Comparison of ENCODE assay signal across 22 cellular contexts in the genomic region with DNA sequence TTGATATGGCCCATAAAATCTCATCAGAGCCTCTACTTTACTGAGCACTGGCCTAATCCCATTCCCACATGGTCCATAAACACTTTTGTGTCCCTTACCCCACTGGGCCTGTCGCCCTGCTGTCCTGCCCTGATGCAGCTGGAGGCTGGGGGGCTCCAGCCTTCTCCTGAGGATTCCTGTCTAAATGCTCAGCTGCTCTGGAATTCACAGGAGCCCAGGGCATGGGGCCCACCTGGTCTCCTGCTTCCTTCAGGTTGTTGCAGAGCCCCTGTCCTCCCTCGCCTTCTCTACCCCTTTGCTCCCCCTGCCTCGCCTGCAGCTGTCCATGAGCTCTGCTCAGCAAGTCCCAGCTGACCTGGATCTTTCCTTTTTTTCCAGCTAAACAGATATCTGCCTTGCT.
DNase-seq lines count a peak whose midpoint lies in the region; FAIRE-seq and TF ChIP-seq lines count a peak whose summit lies in the region.
"Had no signal": no experiment of that assay in that cellular context is flagged by ENCODE, and none has a peak within 500 bp of the region (broad histone marks: within the 10 kb centered on the region; RNA-seq: fewer than 3 reads in every experiment).

No MANE protein-coding gene starts in this region.

- H3K4me3 Mint-ChIP-seq in activated CD4-positive, alpha-beta memory T cell treated with anti-CD3 and anti-CD28 coated beads, Interleukin-2, amount 10 ng/mL, durations not matched to agents 7 days and 5 days: no peak overlapping the region
- no peak overlapping the region for H3K4me3 Mint-ChIP-seq in activated CD4-positive, alpha-beta memory T cell treated with anti-CD3 and anti-CD28 coated beads for 36 hours
- peak overlapping the region; percentile 52 for H3K4me3 Mint-ChIP-seq in Calu3 (ENCODE audit: low read depth, unreplicated experiment)
- H3K4me3 Mint-ChIP-seq: CD4-positive, alpha-beta T cell had no signal

- no peaks in the 10 kb centered on the region for H3K4me1 Mint-ChIP-seq in activated CD4-positive, alpha-beta memory T cell treated with anti-CD3 and anti-CD28 coated beads, Interleukin-2, amount 10 ng/mL, durations not matched to agents 7 days and 5 days
- H3K4me1 Mint-ChIP-seq in activated CD4-positive, alpha-beta memory T cell treated with anti-CD3 and anti-CD28 coated beads for 36 hours (ENCODE audit: low read depth): no peaks in the 10 kb centered on the region
- peaks cover 26% of the 10 kb centered on the region for H3K4me1 Mint-ChIP-seq in Calu3 (ENCODE audit: low read depth, unreplicated experiment)

- H3K27ac Mint-ChIP-seq in activated CD4-positive, alpha-beta memory T cell treated with anti-CD3 and anti-CD28 coated beads, Interleukin-2, amount 10 ng/mL, durations not matched to agents 7 days and 5 days: no peak overlapping the region
- no peak overlapping the region for H3K27ac Mint-ChIP-seq in activated CD4-positive, alpha-beta memory T cell treated with anti-CD3 and anti-CD28 coated beads for 36 hours
- H3K27ac Mint-ChIP-seq in Calu3 (ENCODE audit: unreplicated experiment): no peak overlapping the region
- H3K27ac Mint-ChIP-seq: CD4-positive, alpha-beta T cell had no signal

- no peak for TF ChIP-seq POLR2A in lower leg skin (IDR thresholded peaks at IDR 0.05)

- intact Hi-C loops in activated CD4-positive, alpha-beta memory T cell treated with anti-CD3 and anti-CD28 coated beads for 36 hours (cut with micrococcal nuclease): no loop called here
- intact Hi-C loops in Calu3 (cut with micrococcal nuclease; ENCODE audit: unreplicated experiment): no loop called here
- intact Hi-C loops in lower leg skin (cut with DNase I; ENCODE audit: low total_unique reads): no loop called here

- TF ChIP-seq CTCF in Calu3 (IDR thresholded peaks at IDR 0.05; ENCODE audit: unreplicated experiment) (no peak), lower leg skin (IDR thresholded peaks at IDR 0.05) (no peak)

- no peak for FAIRE-seq in urothelium cell line (lab: Jason Lieb, UNC)
- no peak for FAIRE-seq in frontal cortex (lab: Jason Lieb, UNC)
- FAIRE-seq: GM12891, GM19239, HepG2 had no signal

- peaks cover 18% of the 10 kb centered on the region for H3K27me3 Mint-ChIP-seq in activated CD4-positive, alpha-beta memory T cell treated with anti-CD3 and anti-CD28 coated beads, Interleukin-2, amount 10 ng/mL, durations not matched to agents 7 days and 5 days
- peaks cover 7% of the 10 kb centered on the region for H3K27me3 Mint-ChIP-seq in activated CD4-positive, alpha-beta memory T cell treated with anti-CD3 and anti-CD28 coated beads for 36 hours
- H3K27me3 Mint-ChIP-seq in Calu3 (ENCODE audit: unreplicated experiment): peaks cover 48% of the 10 kb centered on the region

- CTCF ChIA-PET in activated CD4-positive, alpha-beta memory T cell treated with anti-CD3 and anti-CD28 coated beads, Interleukin-2, amount 10 ng/mL, durations not matched to agents 7 days and 5 days (lab: Charles Lee): no interaction called here
- CTCF ChIA-PET in activated CD4-positive, alpha-beta memory T cell treated with anti-CD3 and anti-CD28 coated beads for 36 hours (lab: Charles Lee): no interaction called here
- CTCF ChIA-PET in Calu3 (lab: Charles Lee): interaction anchor here (0.6 to 3.5 kb wide), 2 partner anchors 301 to 665 kb away, joined by 3 to 20 read pairs; no protein-coding TSS in a partner anchor

- WGBS in lower leg skin, 2 donors: 93% methylated on average over 3 of the region's 3 CpGs

- no peaks in the 10 kb centered on the region for H3K36me3 Mint-ChIP-seq in activated CD4-positive, alpha-beta memory T cell treated with anti-CD3 and anti-CD28 coated beads, Interleukin-2, amount 10 ng/mL, durations not matched to agents 7 days and 5 days (ENCODE audit: low read depth)
- H3K36me3 Mint-ChIP-seq in activated CD4-positive, alpha-beta memory T cell treated with anti-CD3 and anti-CD28 coated beads for 36 hours: no peaks in the 10 kb centered on the region
- no peaks in the 10 kb centered on the region for H3K36me3 Mint-ChIP-seq in Calu3 (ENCODE audit: insufficient read depth, unreplicated experiment)

- H3K4me3 ChIP-seq in lower leg skin (ENCODE audit: low read depth, poor library complexity, severe bottlenecking): no peak overlapping the region

- BruUV-seq in Calu3 (replicated peaks; lab: Mats Ljungman, UMichigan): no TSS peak

- peak; percentile 3 for DNase-seq in activated CD4-positive, alpha-beta memory T cell treated with anti-CD3 and anti-CD28 coated beads, Interleukin-2, amount 10 ng/mL, durations not matched to agents 7 days and 5 days
- DNase-seq in activated CD4-positive, alpha-beta memory T cell treated with anti-CD3 and anti-CD28 coated beads for 36 hours: no peak
- DNase-seq in Calu3 (no peak), lower leg skin (ENCODE audit: low spot score in 2 of 2) (peak; percentile 9 to 58), retina (peak; percentile 42), urothelium cell line (ENCODE audit: low spot score) (no peak), dermis blood vessel endothelial cell (no peak), frontal cortex (ENCODE audit: low spot score in 2 of 2) (no peak)
- DNase-seq: CD4-positive, alpha-beta T cell; DMS79 treated with DMSO at 0.1 percent for 48 hours; GF-D8; Karpas-422; NCI-H1092; NCI-H1417 treated with DMSO at 0.1 percent for 48 hours; NCI-H1694 treated with DMSO at 0.1 percent for 48 hours; NCI-H2081; NCI-H2227 treated with DMSO at 0.1 percent for 48 hours; NCI-H69; SHP77 had no signal

- no peaks in the 10 kb centered on the region for H3K9me3 Mint-ChIP-seq in activated CD4-positive, alpha-beta memory T cell treated with anti-CD3 and anti-CD28 coated beads, Interleukin-2, amount 10 ng/mL, durations not matched to agents 7 days and 5 days
- H3K9me3 Mint-ChIP-seq in activated CD4-positive, alpha-beta memory T cell treated with anti-CD3 and anti-CD28 coated beads for 36 hours: peaks cover 8% of the 10 kb centered on the region
- no peaks in the 10 kb centered on the region for H3K9me3 Mint-ChIP-seq in Calu3 (ENCODE audit: low read depth, unreplicated experiment)
- H3K9me3 Mint-ChIP-seq: CD4-positive, alpha-beta T cell had no signal

- POLR2A ChIA-PET in activated CD4-positive, alpha-beta memory T cell treated with anti-CD3 and anti-CD28 coated beads, Interleukin-2, amount 10 ng/mL, durations not matched to agents 7 days and 5 days (lab: Charles Lee): no interaction called here
- POLR2A ChIA-PET in activated CD4-positive, alpha-beta memory T cell treated with anti-CD3 and anti-CD28 coated beads for 36 hours (lab: Charles Lee): no interaction called here

Comparison
In these comparisons a context has a peak if more than half of its experiments do, and no peak if none do; other contexts are left out.
1. DNase-seq: peak in activated CD4-positive, alpha-beta memory T cell treated with anti-CD3 and anti-CD28 coated beads, Interleukin-2, amount 10 ng/mL, durations not matched to agents 7 days and 5 days (single experiment), lower leg skin (2 of 2) and retina (single experiment); none in activated CD4-positive, alpha-beta memory T cell treated with anti-CD3 and anti-CD28 coated beads for 36 hours (single experiment), Calu3 (single experiment), urothelium cell line (single experiment), dermis blood vessel endothelial cell (single experiment) and frontal cortex (0 of 2).